ENCODE assay signal across 1 cellular context in genomic region chr7:21412291-21412896, GRCh38.
TF ChIP-seq lines count a peak whose summit lies in the region.

No MANE protein-coding gene starts in this region.

TF ChIP-seq in SK-N-SH treated with all-trans-retinoic acid at 6 μM for 48 hours, 23 proteins besides CTCF, POLR2A, EP300 and RAD21 (continued from another document):
- no peak for TF ChIP-seq POU6F1 (CRISPR knock-in tag; IDR thresholded peaks at IDR 0.05; ENCODE audit: borderline replicate concordance, low read depth)
